Comparison of ENCODE assay signal across 6 cellular contexts in genomic region chr10:23897267-23897666, GRCh38.
"Had no signal": no experiment of that assay in that cellular context is flagged by ENCODE, and none has a peak within 500 bp of the region (broad histone marks: within the 10 kb centered on the region; RNA-seq: fewer than 3 reads in every experiment).

No MANE protein-coding gene starts in this region.

- ATAC-seq: GM23338 had no signal

- H3K4me3 ChIP-seq: GM23338 had no signal

- DNase-seq: H9, HCEC 1CT had no signal

- H2AFZ ChIP-seq: GM23338 had no signal

- FAIRE-seq: H1, H54, HTR-8/SVneo had no signal

- H3K4me2 ChIP-seq: GM23338 had no signal
